21 cellular contexts compared by ENCODE assay signal in genomic region chrX:51487960-51488267, GRCh38. TPM values are rescaled to one million over a fixed set of nuclear protein-coding genes. Genes with fewer than 3 reads are reported as not detected.
DNase-seq lines count a peak whose midpoint lies in the region; ATAC-seq and TF ChIP-seq lines count a peak whose summit lies in the region.
"Had no signal": no experiment of that assay in that cellular context is flagged by ENCODE, and none has a peak within 500 bp of the region (broad histone marks: within the 10 kb centered on the region; RNA-seq: fewer than 3 reads in every experiment).

No MANE protein-coding gene starts in this region.

- no peak overlapping the region for H3K23ac ChIP-seq in mesenchymal stem cell (ENCODE audit: low read length in 2 of 2)

- H2AK5ac ChIP-seq in mesenchymal stem cell (ENCODE audit: low read length, severe bottlenecking) = no peak overlapping the region

- peaks cover 2% of the 10 kb centered on the region for H3K27me3 Mint-ChIP-seq in activated CD4-positive, alpha-beta memory T cell treated with anti-CD3 and anti-CD28 coated beads for 36 hours
- H3K27me3 Mint-ChIP-seq: activated naive CD8-positive, alpha-beta T cell treated with anti-CD3 and anti-CD28 coated beads, Interleukin-2, amount 10 ng/mL, durations not matched to agents 7 days and 5 days had no signal

- DNase-seq in AG08395 (ENCODE audit: low spot score) (peak; percentile 9), mesenchymal stem cell (no peak)
- no peak for DNase-seq in activated CD4-positive, CD25-positive, alpha-beta regulatory T cell treated with anti-CD3 and anti-CD28 coated beads, Interleukin-2, amount 50 U/mL, for 72 hours
- DNase-seq in stimulated activated CD4-positive, alpha-beta T cell treated with anti-CD3 and anti-CD28 coated beads, Interleukin-12 subunit alpha, Interleukin-12 subunit beta, amount 100 ng/mL, for 4 hours = no peak
- DNase-seq in activated CD4-positive, alpha-beta memory T cell treated with anti-CD3 and anti-CD28 coated beads for 36 hours = no peak
- DNase-seq: activated naive CD8-positive, alpha-beta T cell treated with anti-CD3 and anti-CD28 coated beads, Interleukin-2, amount 10 ng/mL, durations not matched to agents 7 days and 5 days; foreskin melanocyte; KG1; kidney; NCI-H2081 treated with DMSO at 0.1 percent for 48 hours; NCI-H510A; occipital lobe; uterus had no signal

- no peaks in the 10 kb centered on the region for H3K36me3 Mint-ChIP-seq in activated CD4-positive, alpha-beta memory T cell treated with anti-CD3 and anti-CD28 coated beads for 36 hours
- H3K36me3 Mint-ChIP-seq: activated naive CD8-positive, alpha-beta T cell treated with anti-CD3 and anti-CD28 coated beads, Interleukin-2, amount 10 ng/mL, durations not matched to agents 7 days and 5 days; CD4-positive, CD25-positive, alpha-beta regulatory T cell had no signal

- H3K14ac ChIP-seq in mesenchymal stem cell (ENCODE audit: low read length in 2 of 2) = no peak overlapping the region

- no peak overlapping the region for H2BK5ac ChIP-seq in mesenchymal stem cell (ENCODE audit: low read depth, low read length, poor library complexity, severe bottlenecking)

- H3K4me1 Mint-ChIP-seq in activated CD4-positive, alpha-beta memory T cell treated with anti-CD3 and anti-CD28 coated beads for 36 hours (ENCODE audit: low read depth) = no peaks in the 10 kb centered on the region
- H3K4me1 Mint-ChIP-seq: activated CD4-positive, alpha-beta T cell treated with anti-CD3 and anti-CD28 coated beads for 36 hours; activated naive CD8-positive, alpha-beta T cell treated with anti-CD3 and anti-CD28 coated beads, Interleukin-2, amount 10 ng/mL, durations not matched to agents 7 days and 5 days; CD4-positive, CD25-positive, alpha-beta regulatory T cell had no signal

- H3K27ac Mint-ChIP-seq in activated CD4-positive, alpha-beta memory T cell treated with anti-CD3 and anti-CD28 coated beads for 36 hours = no peak overlapping the region
- H3K27ac Mint-ChIP-seq: activated CD4-positive, alpha-beta T cell treated with anti-CD3 and anti-CD28 coated beads for 36 hours; activated naive CD8-positive, alpha-beta T cell treated with anti-CD3 and anti-CD28 coated beads, Interleukin-2, amount 10 ng/mL, durations not matched to agents 7 days and 5 days; CD4-positive, CD25-positive, alpha-beta regulatory T cell had no signal

- no peak overlapping the region for H2BK120ac ChIP-seq in mesenchymal stem cell (ENCODE audit: low read depth, low read length)

- H3K27ac ChIP-seq in VCaP (no peak overlapping the region), mesenchymal stem cell (ENCODE audit: low read length, poor library complexity, severe bottlenecking) (no peak overlapping the region)
- H3K27ac ChIP-seq: right atrium auricular region, suprapubic skin, uterus had no signal

- no peak overlapping the region for H3K4me3 ChIP-seq in mesenchymal stem cell (ENCODE audit: insufficient read depth in 1 of 2, low read depth in 1 of 2, low read length in 2 of 2)
- H3K4me3 ChIP-seq: right atrium auricular region, suprapubic skin, uterus had no signal

- no peaks in the 10 kb centered on the region for H3K4me1 ChIP-seq in mesenchymal stem cell (ENCODE audit: control insufficient read depth, insufficient read depth, low read depth, low read length)
- H3K4me1 ChIP-seq: right atrium auricular region, suprapubic skin, uterus had no signal

- H3K36me3 ChIP-seq in mesenchymal stem cell (ENCODE audit: control insufficient read depth in 1 of 2, insufficient read depth in 2 of 2, low read depth in 1 of 2, low read length in 2 of 2) = no peaks in the 10 kb centered on the region
- H3K36me3 ChIP-seq: right atrium auricular region, suprapubic skin, uterus had no signal

- POLR2A ChIA-PET in activated CD4-positive, alpha-beta memory T cell treated with anti-CD3 and anti-CD28 coated beads for 36 hours (lab: Charles Lee) = no interaction called here

- ATAC-seq in HG03159 (IDR thresholded peaks at IDR 0.05; ENCODE audit: unreplicated experiment) (peak; percentile 23), HG03025 (IDR thresholded peaks at IDR 0.05; ENCODE audit: low FRiP score, unreplicated experiment) (no peak)
- ATAC-seq: activated CD4-positive, alpha-beta T cell treated with anti-CD3 and anti-CD28 coated beads for 36 hours had no signal

- no peaks in the 10 kb centered on the region for H3K79me1 ChIP-seq in mesenchymal stem cell (replicated peaks; ENCODE audit: low read length, poor library complexity, severe bottlenecking)

- H3K4ac ChIP-seq in mesenchymal stem cell (ENCODE audit: low read depth in 1 of 2, low read length in 2 of 2) = no peak overlapping the region

- no peak overlapping the region for H2BK12ac ChIP-seq in mesenchymal stem cell (ENCODE audit: low read length in 2 of 2)

- no peak overlapping the region for H3K4me3 Mint-ChIP-seq in activated CD4-positive, alpha-beta memory T cell treated with anti-CD3 and anti-CD28 coated beads for 36 hours
- H3K4me3 Mint-ChIP-seq: activated CD4-positive, alpha-beta T cell treated with anti-CD3 and anti-CD28 coated beads for 36 hours; activated naive CD8-positive, alpha-beta T cell treated with anti-CD3 and anti-CD28 coated beads, Interleukin-2, amount 10 ng/mL, durations not matched to agents 7 days and 5 days; CD4-positive, CD25-positive, alpha-beta regulatory T cell had no signal

- H4K91ac ChIP-seq in mesenchymal stem cell (ENCODE audit: low read length) = no peak overlapping the region

- no peak overlapping the region for H2BK15ac ChIP-seq in mesenchymal stem cell (ENCODE audit: low read depth, poor library complexity, severe bottlenecking)

- intact Hi-C loops in activated CD4-positive, alpha-beta memory T cell treated with anti-CD3 and anti-CD28 coated beads for 36 hours (cut with micrococcal nuclease) = loop anchor here (5.0 kb wide), 1 partner anchor 124 kb away; no protein-coding TSS in a partner anchor

- CTCF ChIA-PET in activated CD4-positive, alpha-beta memory T cell treated with anti-CD3 and anti-CD28 coated beads for 36 hours (lab: Charles Lee) = interaction anchor here (0.7 to 1.1 kb wide), 3 partner anchors 9 to 125 kb away, joined by 3 to 8 read pairs (median 5); no protein-coding TSS in a partner anchor

- no peak overlapping the region for H2AFZ ChIP-seq in mesenchymal stem cell (ENCODE audit: low read depth, low read length)

- no peak overlapping the region for H3K4me2 ChIP-seq in mesenchymal stem cell (ENCODE audit: low read length, poor library complexity, severe bottlenecking)

- H3K9me3 Mint-ChIP-seq in activated CD4-positive, alpha-beta memory T cell treated with anti-CD3 and anti-CD28 coated beads for 36 hours = no peaks in the 10 kb centered on the region
- H3K9me3 Mint-ChIP-seq: activated naive CD8-positive, alpha-beta T cell treated with anti-CD3 and anti-CD28 coated beads, Interleukin-2, amount 10 ng/mL, durations not matched to agents 7 days and 5 days; CD4-positive, CD25-positive, alpha-beta regulatory T cell had no signal

- no CpG with 5 or more reads among the region's 2 CpGs for WGBS in mesenchymal stem cell

- H4K8ac ChIP-seq in mesenchymal stem cell (ENCODE audit: low read length) = no peak overlapping the region

- no peak overlapping the region for H3K18ac ChIP-seq in mesenchymal stem cell (ENCODE audit: low read depth in 1 of 2, low read length in 2 of 2)

- H3K9me3 ChIP-seq in mesenchymal stem cell (ENCODE audit: control insufficient read depth, low read length) = no peaks in the 10 kb centered on the region
- H3K9me3 ChIP-seq: right atrium auricular region, suprapubic skin, uterus had no signal

- TF ChIP-seq CTCF in VCaP (conservative IDR thresholded peaks at IDR 0.05) = 0 out of 2 replicates have a peak, but pooled peaks have one; percentile 15

- H3K9ac ChIP-seq in mesenchymal stem cell (ENCODE audit: low read length) = peak overlapping the region; percentile 28

- peaks cover 0 to 14% of the 10 kb centered on the region in 2 experiments for H3K27me3 ChIP-seq in mesenchymal stem cell (ENCODE audit: control insufficient read depth in 1 of 2, insufficient read depth in 1 of 2, low read length in 2 of 2)
- H3K27me3 ChIP-seq: right atrium auricular region, suprapubic skin, uterus had no signal

RNA-seq across cellular contexts. Expression of gene NUDT11, which starts 8.5 kb away (rescaled TPM):
- polyA plus RNA-seq in mesenchymal stem cell (2013, experiment 1 of 2) = 11.6 TPM
- 12.3 TPM for polyA plus RNA-seq in mesenchymal stem cell (2013, experiment 2 of 2)
- total RNA-seq in activated CD4-positive, alpha-beta memory T cell treated with anti-CD3 and anti-CD28 coated beads for 36 hours = 1 to 10 TPM; 2.6 to 2.8 TPM
- total RNA-seq: HT-29 had no signal
